Comparison of ENCODE assay signal across 8 cellular contexts in the genomic region with DNA sequence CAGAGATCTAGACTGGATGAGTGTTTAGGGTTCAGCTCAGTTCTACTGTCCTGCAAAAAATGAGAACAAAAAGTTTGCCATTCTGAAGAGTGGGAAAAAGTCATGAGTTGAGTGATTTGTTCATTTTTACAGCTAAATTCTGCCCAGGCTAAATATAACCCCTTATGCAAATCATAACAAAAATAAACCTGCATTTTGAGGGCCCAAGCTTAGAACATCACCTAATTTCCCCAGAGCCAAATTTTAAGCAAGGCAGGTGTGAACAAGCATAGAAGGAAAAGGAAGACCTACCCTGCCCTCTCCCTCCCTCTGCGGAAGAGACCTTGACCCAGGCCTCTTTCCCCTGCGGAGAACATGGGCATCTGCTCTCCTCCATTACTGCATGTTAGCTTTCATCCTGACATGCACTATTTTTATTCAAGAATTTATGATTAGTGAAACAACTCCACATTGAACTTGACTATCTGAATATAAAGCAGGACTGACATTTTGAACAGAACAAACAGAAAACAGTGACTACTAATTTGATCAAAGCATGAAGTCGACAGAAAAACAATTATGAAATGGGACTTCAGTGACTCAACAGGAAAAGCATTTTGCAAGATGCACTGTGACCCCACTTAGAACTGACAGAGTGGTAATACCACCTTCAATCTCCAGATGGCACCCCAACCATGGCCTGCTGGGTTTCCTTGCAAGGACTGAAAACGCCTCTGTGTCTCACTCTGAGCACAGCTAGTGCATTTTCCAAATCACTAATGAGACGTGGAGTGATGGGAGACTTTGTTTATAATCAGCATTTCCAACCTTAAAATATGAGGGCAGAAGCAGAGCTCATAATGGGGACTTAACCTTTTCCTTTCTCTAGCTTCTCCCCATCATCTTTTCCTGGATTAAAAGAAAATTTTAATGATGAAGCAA. TPM values are rescaled to one million over a fixed set of nuclear protein-coding genes. Genes with fewer than 3 reads are reported as not detected.
DNase-seq lines count a peak whose midpoint lies in the region; ATAC-seq and TF ChIP-seq lines count a peak whose summit lies in the region.

No MANE protein-coding gene starts in this region.

- no peaks in the 10 kb centered on the region for H3K36me3 ChIP-seq in mucosa of descending colon (ENCODE audit: low read depth)

- intact Hi-C loops in mucosa of descending colon (cut with DNase I, micrococcal nuclease) = loop anchor here (2.0 to 10.0 kb wide), 3 partner anchors 60 to 138 kb away; no protein-coding TSS in a partner anchor

- peak; percentile 66 for DNase-seq in COR-L47 (lab: John Stamatoyannopoulos, UW)
- DNase-seq in HS-5 (ENCODE audit: low read depth) = peak; percentile 96
- peak; percentile 95 for DNase-seq in NOMO-1 treated with DMSO at 0.1 percent for 48 hours (lab: John Stamatoyannopoulos, UW; ENCODE audit: unreplicated experiment)
- peak; percentile 65 for DNase-seq in activated CD8-positive, alpha-beta memory T cell treated with anti-CD3 and anti-CD28 coated beads, Interleukin-2, amount 50 U/mL, for 1 hour (ENCODE audit: extremely low read depth)
- peak; percentile 89 for DNase-seq in endothelial cell (ENCODE audit: low spot score)
- peak; percentile 66 to 94 (median 67) for DNase-seq in mucosa of descending colon
- peak; percentile 69 for DNase-seq in stimulated activated CD8-positive, alpha-beta memory T cell treated with anti-CD3 and anti-CD28 coated beads, Interleukin-4, amount 100 ng/mL, for 24 hours (ENCODE audit: low read depth)

- H3K4me1 ChIP-seq in mucosa of descending colon (ENCODE audit: low read depth) = peaks cover 3% of the 10 kb centered on the region

- peak overlapping the region; percentile 82 for H3K27ac Mint-ChIP-seq in endothelial cell (ENCODE audit: unreplicated experiment)

- H3K36me3 Mint-ChIP-seq in endothelial cell (ENCODE audit: low read depth, unreplicated experiment) = peaks cover 14% of the 10 kb centered on the region

- no peak overlapping the region for H3K4me3 ChIP-seq in mucosa of descending colon

- H3K4me3 Mint-ChIP-seq in endothelial cell (ENCODE audit: unreplicated experiment) = peak overlapping the region; percentile 35

- TF ChIP-seq CTCF in endothelial cell (IDR thresholded peaks at IDR 0.05; ENCODE audit: unreplicated experiment) (peak; percentile 81), mucosa of descending colon (IDR thresholded peaks at IDR 0.05) (peak; percentile 79)

- ATAC-seq in GM19467 (IDR thresholded peaks at IDR 0.05; ENCODE audit: unreplicated experiment) (peak; percentile 69), mucosa of descending colon (peak; percentile 98)

- peaks cover 3% of the 10 kb centered on the region for H3K27me3 Mint-ChIP-seq in endothelial cell (ENCODE audit: unreplicated experiment)

- H3K9me3 ChIP-seq in mucosa of descending colon = no peaks in the 10 kb centered on the region

- no peaks in the 10 kb centered on the region for H3K9me3 Mint-ChIP-seq in endothelial cell (ENCODE audit: unreplicated experiment)

- H3K4me1 Mint-ChIP-seq in endothelial cell (ENCODE audit: unreplicated experiment) = peaks cover 34% of the 10 kb centered on the region

RNA-seq across cellular contexts. Expression of gene SELPLG, which starts 30.9 kb away (rescaled TPM):
- 1.6 TPM for total RNA-seq in endothelial cell (ENCODE audit: unreplicated experiment)
- total RNA-seq in mucosa of descending colon = 1 to 10 TPM; 3.3 to 6.5 (median 6.0) TPM
